Comparison of ENCODE assay signal across 1 cellular context in the genomic region with DNA sequence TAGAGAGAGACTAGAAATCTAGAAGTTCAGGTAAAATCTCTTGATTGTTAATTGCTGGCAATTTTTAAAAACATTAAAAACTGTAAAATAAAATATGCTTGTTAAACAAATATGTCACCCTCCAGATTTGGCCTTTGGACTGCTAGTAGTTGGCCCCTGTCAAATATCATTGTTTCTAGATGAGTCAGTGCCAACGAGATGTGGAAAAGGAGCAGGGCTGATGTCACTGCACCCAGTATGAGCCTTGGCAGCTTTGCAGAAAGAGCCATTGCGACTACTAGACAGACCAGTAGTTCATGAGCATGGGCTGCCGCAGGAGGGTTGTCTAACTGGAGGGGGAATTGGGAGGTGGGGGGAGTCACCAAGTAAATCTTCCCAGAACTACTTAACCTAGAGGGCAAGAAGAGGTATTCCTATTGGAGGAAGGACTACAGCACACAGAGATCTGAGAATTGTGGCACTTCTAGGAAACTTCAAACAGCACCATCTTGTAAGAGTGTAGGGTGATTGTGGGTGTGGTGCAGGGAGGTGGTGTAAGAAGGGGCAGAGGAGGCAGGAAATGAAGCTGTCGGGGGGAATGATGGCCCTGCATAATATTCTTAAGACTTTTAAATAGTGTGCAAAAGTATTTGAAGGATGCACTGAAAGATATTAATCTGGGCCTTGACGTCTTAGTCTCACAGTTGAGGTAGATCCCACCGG.
TF ChIP-seq lines count a peak whose summit lies in the region.

No MANE protein-coding gene starts in this region.

TF ChIP-seq in HepG2, 621 proteins besides CTCF, POLR2A, EP300 and RAD21:
- TF ChIP-seq ZMAT5 (CRISPR knock-in tag; IDR thresholded peaks at IDR 0.05; ENCODE audit: borderline replicate concordance, low read depth) (no peak), ZNF264 (CRISPR knock-in tag; IDR thresholded peaks at IDR 0.05) (peak; percentile 50; the same call in 1 of the 2 replicates), FOSL2 (CRISPR knock-in tag; IDR thresholded peaks at IDR 0.05) (peak; percentile 66), ZNF644 (CRISPR knock-in tag; IDR thresholded peaks at IDR 0.05; ENCODE audit: low read depth) (0 out of 2 replicates have a peak, but pooled peaks have one; percentile 32)
